25 cellular contexts compared by ENCODE assay signal in genomic region chr20:53497246-53497645, GRCh38.
A peak's percentile ranks its signal among the peaks of the same experiment; 100 is the strongest.
DNase-seq lines count a peak whose midpoint lies in the region; FAIRE-seq and TF ChIP-seq lines count a peak whose summit lies in the region.
"Had no signal": no experiment of that assay in that cellular context is flagged by ENCODE, and none has a peak within 500 bp of the region (broad histone marks: within the 10 kb centered on the region; RNA-seq: fewer than 3 reads in every experiment).

No MANE protein-coding gene starts in this region.

- TF ChIP-seq EP300 in esophagus muscularis mucosa (IDR thresholded peaks at IDR 0.05) = no peak

- peaks cover 14% of the 10 kb centered on the region for H3K36me3 Mint-ChIP-seq in mesothelial cell of epicardium
- H3K36me3 Mint-ChIP-seq: CD14-positive monocyte; CD4-positive, alpha-beta memory T cell; CD4-positive, CD25-positive, alpha-beta regulatory T cell had no signal

- H3K4me3 ChIP-seq in esophagus muscularis mucosa = no peak overlapping the region
- H3K4me3 ChIP-seq: BLaER1, GM12878 had no signal

- peaks cover 16% of the 10 kb centered on the region for H3K9me3 Mint-ChIP-seq in mesothelial cell of epicardium

- H3K9me3 ChIP-seq in esophagus muscularis mucosa = no peaks in the 10 kb centered on the region
- H3K9me3 ChIP-seq: BE2C, BLaER1 had no signal

- TF ChIP-seq CTCF in esophagus muscularis mucosa (IDR thresholded peaks at IDR 0.05) = no peak
- TF ChIP-seq CTCF in mesothelial cell of epicardium (IDR thresholded peaks at IDR 0.05; ENCODE audit: unreplicated experiment) = no peak

- intact Hi-C loops in esophagus muscularis mucosa (cut with DNase I) = no loop called here
- intact Hi-C loops in posterior vena cava (cut with DNase I) = no loop called here

- H3K36me3 ChIP-seq in esophagus muscularis mucosa = no peaks in the 10 kb centered on the region
- H3K36me3 ChIP-seq: BE2C, BLaER1 had no signal

- WGBS in esophagus muscularis mucosa = 74% methylated on average over 3 of the region's 3 CpGs

- no peak overlapping the region for H3K27ac ChIP-seq in esophagus muscularis mucosa (replicated peaks in 1 of 4)
- H3K27ac ChIP-seq: BLaER1 had no signal

- no peak for TF ChIP-seq POLR2A in esophagus muscularis mucosa (IDR thresholded peaks at IDR 0.05; ENCODE audit: low read depth)
- no peak for TF ChIP-seq POLR2A in GM12891 (IDR thresholded peaks at IDR 0.05; ENCODE audit: low read depth, low read length)

- FAIRE-seq in GM12891 (lab: Jason Lieb, UNC) = no peak
- FAIRE-seq: A204.1, GM12878, GM19239 had no signal

- DNase-seq in NCI-H82 (lab: John Stamatoyannopoulos, UW) (peak; percentile 57), NCI-H82 treated with DMSO at 0.1 percent for 48 hours (lab: John Stamatoyannopoulos, UW; ENCODE audit: unreplicated experiment) (no peak), esophagus muscularis mucosa (ENCODE audit: extremely low spot score) (peak; percentile 70), mesothelial cell of epicardium (ENCODE audit: low spot score in 2 of 2, unreplicated experiment in 2 of 2) (no peak), posterior vena cava (ENCODE audit: low spot score) (no peak), GM12891 (ENCODE audit: insufficient read length, low spot score) (no peak)
- DNase-seq: 8988T; ACHN; BE2C; C1 segment of cervical spinal cord; CD4-positive, alpha-beta memory T cell; CD4-positive, CD25-positive, alpha-beta regulatory T cell; CD8-positive, alpha-beta memory T cell; COR-L47; DMS153; DMS53; DMS79; DND-41; EL; GDM1 had no signal

- no peak overlapping the region for H3K4me3 Mint-ChIP-seq in mesothelial cell of epicardium
- H3K4me3 Mint-ChIP-seq: CD14-positive monocyte; CD4-positive, alpha-beta memory T cell; CD4-positive, CD25-positive, alpha-beta regulatory T cell; CD8-positive, alpha-beta memory T cell had no signal

- peaks cover 35% of the 10 kb centered on the region for H3K4me1 Mint-ChIP-seq in mesothelial cell of epicardium
- H3K4me1 Mint-ChIP-seq: CD14-positive monocyte; CD4-positive, alpha-beta memory T cell; CD4-positive, CD25-positive, alpha-beta regulatory T cell; CD8-positive, alpha-beta memory T cell had no signal

- no peaks in the 10 kb centered on the region for H3K27me3 Mint-ChIP-seq in mesothelial cell of epicardium (ENCODE audit: low read depth)

- H3K27me3 ChIP-seq in esophagus muscularis mucosa = no peaks in the 10 kb centered on the region
- H3K27me3 ChIP-seq: BE2C, BLaER1 had no signal

- peak overlapping the region; percentile 26 for H3K27ac Mint-ChIP-seq in mesothelial cell of epicardium
- H3K27ac Mint-ChIP-seq: CD14-positive monocyte; CD4-positive, alpha-beta memory T cell; CD4-positive, CD25-positive, alpha-beta regulatory T cell had no signal

- peaks cover 0 to 7% (median 0%) of the 10 kb centered on the region in 4 donors for H3K4me1 ChIP-seq in esophagus muscularis mucosa
- H3K4me1 ChIP-seq: BLaER1 had no signal

TF ChIP-seq in GM12891, 5 proteins besides CTCF, POLR2A, EP300 and RAD21:
- TF ChIP-seq POLR2AphosphoS5 (IDR thresholded peaks at IDR 0.05; ENCODE audit: low read depth, low read length) = no peak
- no peak for TF ChIP-seq PAX5 (IDR thresholded peaks at IDR 0.05; ENCODE audit: insufficient read depth, low read length, severe bottlenecking)
- no peak for TF ChIP-seq POU2F2 (IDR thresholded peaks at IDR 0.05; ENCODE audit: low read depth, low read length)
- TF ChIP-seq TAF1 (IDR thresholded peaks at IDR 0.05; ENCODE audit: low read depth, low read length) = no peak
- TF ChIP-seq SPI1 (IDR thresholded peaks at IDR 0.05; ENCODE audit: low read depth, low read length) = no peak
TF ChIP-seq in GM12891: peak in this region for 0.

Comparison
In these comparisons a context has a peak if more than half of its experiments do, and no peak if none do; other contexts are left out.
1. DNase-seq: peak in NCI-H82 (single experiment) and esophagus muscularis mucosa (single experiment); none in NCI-H82 treated with DMSO at 0.1 percent for 48 hours (single experiment), mesothelial cell of epicardium (0 of 2), posterior vena cava (single experiment) and GM12891 (single experiment).